Comparison of ENCODE assay signal across 1 cellular context in the genomic region with DNA sequence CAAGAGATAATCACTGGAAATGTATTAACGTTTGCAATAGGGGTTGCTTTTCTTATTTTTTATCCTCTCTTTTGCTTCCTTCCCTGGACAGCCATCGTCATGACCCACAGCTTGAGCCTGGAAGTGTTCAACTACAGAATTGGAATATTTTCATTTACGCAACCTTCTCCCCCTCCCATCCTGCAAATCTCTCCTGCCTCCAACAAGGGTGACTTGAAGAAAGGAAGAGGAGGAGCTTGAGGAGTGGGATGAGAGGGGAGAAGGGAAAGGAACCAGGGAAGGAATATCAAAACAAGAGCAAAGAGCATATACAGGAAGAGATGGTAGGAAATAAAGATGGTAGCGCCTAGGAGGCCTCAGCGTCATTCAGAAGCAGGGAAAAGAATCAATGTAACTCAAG.
TF ChIP-seq lines count a peak whose summit lies in the region.

No MANE protein-coding gene starts in this region.

TF ChIP-seq in endothelial cell of umbilical vein, 7 proteins besides CTCF, POLR2A, EP300 and RAD21 (continued from another document):
- TF ChIP-seq EZH2 (IDR thresholded peaks at IDR 0.05; ENCODE audit: borderline replicate concordance, low read depth, low read length, severe bottlenecking), result no peak
